In genomic region chr7:31744294-31744874, GRCh38 we compare ENCODE assay signal across 8 cellular contexts. TPM values are rescaled to one million over a fixed set of nuclear protein-coding genes. Genes with fewer than 3 reads are reported as not detected.
A peak's percentile ranks its signal among the peaks of the same experiment; 100 is the strongest.
DNase-seq lines count a peak whose midpoint lies in the region; ATAC-seq and TF ChIP-seq lines count a peak whose summit lies in the region.

No MANE protein-coding gene starts in this region.

- H3K27ac ChIP-seq in Panc1 (ENCODE audit: low read length) (no peak overlapping the region), caudate nucleus (ENCODE audit: low read depth, low read length) (no peak overlapping the region)

- no peak overlapping the region for H3K4me3 ChIP-seq in Panc1 (ENCODE audit: low read depth in 2 of 2, low read length in 2 of 2)

- POLR2A ChIA-PET in Panc1 (lab: Charles Lee), result no interaction called here

- no TSS peak for BruUV-seq in Panc1 (replicated peaks; lab: Mats Ljungman, UMichigan)

- no peaks in the 10 kb centered on the region for H3K9me3 ChIP-seq in Panc1 (ENCODE audit: control insufficient read depth, insufficient read depth, low read depth, low read length)

- TF ChIP-seq CTCF in Panc1 (IDR thresholded peaks at IDR 0.05), result peak; percentile 83

- peaks cover 13% of the 10 kb centered on the region for H3K27me3 ChIP-seq in Panc1 (ENCODE audit: control insufficient read depth, insufficient read depth, low read length)

- in situ Hi-C loops in Panc1 (cut with HindIII; ENCODE audit: low pct_unique_long_range_greater_than_20kb, low sequenced_read_pairs), result no loop called here

- ATAC-seq in Panc1, result peak; percentile 87

- peak; percentile 17 for DNase-seq in activated T-cell treated with anti-CD3 and anti-CD28 coated beads for 48 hours (ENCODE audit: low read depth)
- no peak for DNase-seq in activated T-cell treated with anti-CD3 and anti-CD28 coated beads, Interleukin-2, amount 50 U/mL, for 1 hour
- peak; percentile 56 for DNase-seq in HCEC 1CT
- peak; percentile 75 for DNase-seq in M059J (ENCODE audit: low read depth)
- peak; percentile 59 for DNase-seq in Panc1 (ENCODE audit: low read depth, low spot score)
- DNase-seq in caudate nucleus (lab: John Stamatoyannopoulos, UW), result peak in 59 of 61 donors; percentile 1 to 83 (median 35)
- DNase-seq in left kidney (ENCODE audit: low read depth, low spot score), result peak; percentile 85
- DNase-seq in stimulated activated CD8-positive, alpha-beta memory T cell treated with anti-CD3 and anti-CD28 coated beads, Interleukin-4, amount 100 ng/mL, for 48 hours, result peak; percentile 64

- no peaks in the 10 kb centered on the region for H3K36me3 ChIP-seq in Panc1 (ENCODE audit: control insufficient read depth, insufficient read depth, low read length)

- intact Hi-C loops in Panc1 (cut with micrococcal nuclease; ENCODE audit: unreplicated experiment), result loop anchor here (1.0 to 10.0 kb wide), 3 partner anchors 460 to 734 kb away; no protein-coding TSS in a partner anchor

- H3K4me1 ChIP-seq in Panc1 (ENCODE audit: control insufficient read depth, insufficient read depth, low read length), result no peaks in the 10 kb centered on the region

- CTCF ChIA-PET in Panc1 (lab: Charles Lee), result interaction anchor here (0.6 to 1.1 kb wide), 3 partner anchors 460 to 465 kb away, joined by 3 to 5 read pairs (median 3); no protein-coding TSS in a partner anchor

RNA-seq across cellular contexts. Expression of gene PPP1R17, which starts 57.4 kb away (rescaled TPM):
- not detected in 2 replicates for total RNA-seq in M059J (2014; rRNA removed; shearing (Covaris generic))
- not detected for total RNA-seq in Panc1 (2021; ENCODE audit: unreplicated experiment)
- polyA plus RNA-seq in Panc1 (2012; ENCODE audit: insufficient read length), result not detected
